Comparison of ENCODE assay signal across 17 cellular contexts in the genomic region with DNA sequence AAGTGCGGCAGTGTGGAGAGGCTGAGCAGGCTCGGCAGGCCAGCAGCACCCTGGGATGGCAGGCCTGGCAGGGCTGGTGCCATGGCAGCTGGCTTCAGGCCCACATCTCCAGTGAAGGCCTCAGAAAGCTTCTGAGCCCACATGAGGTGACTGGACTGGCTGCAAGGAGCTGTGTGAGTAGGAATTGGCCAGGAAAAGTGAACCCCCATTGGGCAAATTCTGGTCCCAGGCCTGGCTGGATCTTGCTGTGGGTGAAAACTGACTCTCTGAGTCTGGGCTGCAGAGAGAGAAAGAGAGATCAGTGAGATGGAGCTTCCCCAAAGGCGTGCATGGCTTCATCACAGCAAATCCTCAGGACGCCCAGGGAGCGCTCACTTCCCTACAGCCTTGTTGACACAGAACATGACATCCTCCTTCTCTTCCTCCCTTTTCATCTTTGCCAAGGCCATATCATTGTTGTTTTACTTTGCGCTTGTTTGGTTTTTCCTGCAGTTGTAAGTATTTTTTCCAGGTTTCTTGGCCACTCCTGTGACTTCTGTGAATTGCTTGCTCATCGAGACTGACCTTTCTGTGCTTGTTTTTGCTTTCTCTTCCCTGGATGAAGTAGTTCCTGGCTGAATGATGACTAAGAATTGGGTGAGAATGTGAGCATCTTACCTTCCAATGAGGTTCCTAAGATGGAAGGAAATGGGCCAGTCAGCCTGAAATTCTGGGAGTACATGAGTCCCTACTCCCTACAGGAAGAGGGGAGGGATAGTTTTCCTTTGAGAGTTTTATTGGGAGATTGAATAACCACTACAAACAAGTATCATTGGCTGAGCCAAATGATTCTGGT.
DNase-seq lines count a peak whose midpoint lies in the region; ATAC-seq and TF ChIP-seq lines count a peak whose summit lies in the region.
"Had no signal": no experiment of that assay in that cellular context is flagged by ENCODE, and none has a peak within 500 bp of the region (broad histone marks: within the 10 kb centered on the region; RNA-seq: fewer than 3 reads in every experiment).

No MANE protein-coding gene starts in this region.

- TF ChIP-seq CTCF in IMR-90 (conservative IDR thresholded peaks at IDR 0.05; ENCODE audit: low read depth, low read length) = no peak

- H2AFZ ChIP-seq in IMR-90 (replicated peaks; ENCODE audit: low read length, poor library complexity) = no peak overlapping the region
- H2AFZ ChIP-seq: PC-9 had no signal

- no peak overlapping the region for H2BK5ac ChIP-seq in IMR-90 (ENCODE audit: low read depth, low read length, poor library complexity, severe bottlenecking)

- H2BK20ac ChIP-seq in IMR-90 (ENCODE audit: low read depth, low read length) = no peak overlapping the region

- no peaks in the 10 kb centered on the region for H4K20me1 ChIP-seq in IMR-90 (ENCODE audit: insufficient read depth, low read length)

- no peaks in the 10 kb centered on the region for H3K4me1 Mint-ChIP-seq in stimulated activated memory B cell treated with anti-CD40 and anti-IgM and Interleukin-4, amounts not matched to agents 10 μg/mL and 1 μg/mL and 100 μg/mL, for 72 hours

- no peak overlapping the region; the same call in 1 of the 2 replicates for H3K4ac ChIP-seq in IMR-90 (ENCODE audit: low read depth, low read length)

- peaks cover 2% of the 10 kb centered on the region for H3K27me3 Mint-ChIP-seq in stimulated activated memory B cell treated with anti-CD40 and anti-IgM and Interleukin-4, amounts not matched to agents 10 μg/mL and 1 μg/mL and 100 μg/mL, for 72 hours

- H3K4me2 ChIP-seq in IMR-90 (ENCODE audit: low read depth, low read length) = peak overlapping the region; percentile 12; the same call in 1 of the 2 replicates
- H3K4me2 ChIP-seq: PC-9 had no signal

- H4K91ac ChIP-seq in IMR-90 (ENCODE audit: insufficient read depth, low read depth, low read length) = peak overlapping the region; percentile 19; the same call in 1 of the 2 replicates

- TF ChIP-seq POLR2A in IMR-90 (IDR thresholded peaks at IDR 0.05; ENCODE audit: low read depth, low read length) = no peak

- H3K9ac ChIP-seq in IMR-90 (ENCODE audit: low read depth, low read length) = no peak overlapping the region

- no peak overlapping the region for H3K23ac ChIP-seq in IMR-90 (ENCODE audit: low read depth, low read length)

- no peaks in the 10 kb centered on the region for H3K9me3 ChIP-seq in IMR-90 (ENCODE audit: control insufficient read depth, insufficient read depth, low read length)
- H3K9me3 ChIP-seq: BE2C had no signal

- H3K27ac Mint-ChIP-seq in stimulated activated memory B cell treated with anti-CD40 and anti-IgM and Interleukin-4, amounts not matched to agents 10 μg/mL and 1 μg/mL and 100 μg/mL, for 72 hours = peak overlapping the region; percentile 56
- H3K27ac Mint-ChIP-seq: WTC11 had no signal

- dilution Hi-C loops in IMR-90 (cut with HindIII; ENCODE audit: low sequenced_read_pairs, unreplicated experiment) = no loop called here

- no peak overlapping the region for H3K14ac ChIP-seq in IMR-90 (replicated peaks; ENCODE audit: low read depth, low read length)

- WGBS in IMR-90 (ENCODE audit: extremely low coverage in 2 of 2, insufficient read length in 1 of 2), 2 experiments = 100% methylated on average over 2 of the region's 7 CpGs; no CpG with 5 or more reads in 1 of the 2 experiments

- H2AK5ac ChIP-seq in IMR-90 (ENCODE audit: low read depth, low read length) = 0 out of 2 replicates have a peak overlapping the region, but pooled peaks have one; percentile 13

- H4K5ac ChIP-seq in IMR-90 (ENCODE audit: low read depth, low read length) = no peak overlapping the region

- H3K4me1 ChIP-seq in IMR-90 (ENCODE audit: control insufficient read depth, insufficient read depth, low read length) = peaks cover 9% of the 10 kb centered on the region
- H3K4me1 ChIP-seq: BE2C had no signal

- no peak overlapping the region for H3K4me3 ChIP-seq in IMR-90 (ENCODE audit: insufficient read depth, low read depth, low read length)
- H3K4me3 ChIP-seq: dorsolateral prefrontal cortex, PC-9 had no signal

- POLR2A ChIA-PET in IMR-90 (lab: Charles Lee; ENCODE audit: unreplicated experiment) = no interaction called here

- H4K8ac ChIP-seq in IMR-90 (ENCODE audit: low read depth in 2 of 2, low read length in 2 of 2) = peak overlapping the region in 1 of 2 experiments; percentile 32; a peak in 1 of 4 replicates

- no TSS peak for BruUV-seq in IMR-90 (replicated peaks; lab: Mats Ljungman, UMichigan)

- H3K9me1 ChIP-seq in IMR-90 (ENCODE audit: insufficient read depth, low read length) = peaks cover 14% of the 10 kb centered on the region

- H3K27me3 ChIP-seq in IMR-90 (ENCODE audit: control insufficient read depth, insufficient read depth, low read length) = peaks cover 15% of the 10 kb centered on the region
- H3K27me3 ChIP-seq: BE2C, dorsolateral prefrontal cortex had no signal

- no peak overlapping the region for H3K27ac ChIP-seq in IMR-90 (ENCODE audit: insufficient read depth, low read length)
- H3K27ac ChIP-seq: dorsolateral prefrontal cortex, PC-9 had no signal

- ATAC-seq in IMR-90 (ENCODE audit: low read depth) (no peak), GM21367 (IDR thresholded peaks at IDR 0.05; ENCODE audit: unreplicated experiment) (no peak), HG03520 (IDR thresholded peaks at IDR 0.05; ENCODE audit: unreplicated experiment) (no peak)
- ATAC-seq in stimulated activated memory B cell treated with anti-CD40 and anti-IgM and Interleukin-4, amounts not matched to agents 10 μg/mL and 1 μg/mL and 100 μg/mL, for 72 hours = no peak
- ATAC-seq: left colon, WTC11 had no signal

- H3K4me3 Mint-ChIP-seq in stimulated activated memory B cell treated with anti-CD40 and anti-IgM and Interleukin-4, amounts not matched to agents 10 μg/mL and 1 μg/mL and 100 μg/mL, for 72 hours = no peak overlapping the region
- H3K4me3 Mint-ChIP-seq: WTC11 had no signal

- no peak overlapping the region for H2AK9ac ChIP-seq in IMR-90 (replicated peaks; ENCODE audit: low read depth, low read length, poor library complexity)

- no peaks in the 10 kb centered on the region for H3K36me3 Mint-ChIP-seq in stimulated activated memory B cell treated with anti-CD40 and anti-IgM and Interleukin-4, amounts not matched to agents 10 μg/mL and 1 μg/mL and 100 μg/mL, for 72 hours
- H3K36me3 Mint-ChIP-seq: WTC11 had no signal

- no peaks in the 10 kb centered on the region for H3K79me1 ChIP-seq in IMR-90 (ENCODE audit: low read depth in 1 of 2, low read length in 2 of 2)

- CTCF ChIA-PET in IMR-90 (lab: Yijun Ruan, JAX) = no interaction called here

- H3K36me3 ChIP-seq in IMR-90 (ENCODE audit: control insufficient read depth, insufficient read depth, low read length) = no peaks in the 10 kb centered on the region
- H3K36me3 ChIP-seq: BE2C had no signal

- DNase-seq in IMR-90 = peak; percentile 54
- DNase-seq in astrocyte of the hippocampus (ENCODE audit: low read depth, low spot score) = peak; percentile 53
- DNase-seq in iris pigment epithelial cell (ENCODE audit: low read depth) = peak; percentile 70
- no peak for DNase-seq in NCI-H2171 treated with DMSO at 0.1 percent for 48 hours (lab: John Stamatoyannopoulos, UW)
- DNase-seq: activated effector memory CD4-positive, alpha-beta T cell treated with Interleukin-2 at 50 U/mL for 16 hours; BE2C; DMS153; hippocampal formation; left colon; NCI-H1694; NCI-H524 had no signal

- in situ Hi-C loops in IMR-90 (cut with MboI; ENCODE audit: low sequenced_read_pairs) = no loop called here

- H2BK120ac ChIP-seq in IMR-90 (ENCODE audit: low read depth, low read length) = no peak overlapping the region

- H2BK15ac ChIP-seq in IMR-90 (ENCODE audit: low read depth, low read length) = no peak overlapping the region

- H3K18ac ChIP-seq in IMR-90 (ENCODE audit: low read depth, low read length) = 0 out of 2 replicates have a peak overlapping the region, but pooled peaks have one; percentile 51

- TF ChIP-seq RAD21 in IMR-90 (IDR thresholded peaks at IDR 0.05; ENCODE audit: low read length) = no peak

- no peaks in the 10 kb centered on the region for H3K9me3 Mint-ChIP-seq in stimulated activated memory B cell treated with anti-CD40 and anti-IgM and Interleukin-4, amounts not matched to agents 10 μg/mL and 1 μg/mL and 100 μg/mL, for 72 hours
- H3K9me3 Mint-ChIP-seq: WTC11 had no signal

- no peak overlapping the region for H3K56ac ChIP-seq in IMR-90 (ENCODE audit: extremely low read depth, insufficient read depth, low read length)

- intact Hi-C loops in IMR-90 (cut with micrococcal nuclease) = no loop called here

TF ChIP-seq in IMR-90, 13 proteins besides CTCF, POLR2A, EP300 and RAD21:
- TF ChIP-seq SMC3 (IDR thresholded peaks at IDR 0.05; ENCODE audit: low read depth, low read length) = no peak
- no peak for TF ChIP-seq MAZ (IDR thresholded peaks at IDR 0.05; ENCODE audit: borderline replicate concordance, low read depth, low read length)
- TF ChIP-seq CEBPB (IDR thresholded peaks at IDR 0.05; ENCODE audit: low read depth, low read length) = no peak
